9 cellular contexts compared by ENCODE assay signal in the genomic region with DNA sequence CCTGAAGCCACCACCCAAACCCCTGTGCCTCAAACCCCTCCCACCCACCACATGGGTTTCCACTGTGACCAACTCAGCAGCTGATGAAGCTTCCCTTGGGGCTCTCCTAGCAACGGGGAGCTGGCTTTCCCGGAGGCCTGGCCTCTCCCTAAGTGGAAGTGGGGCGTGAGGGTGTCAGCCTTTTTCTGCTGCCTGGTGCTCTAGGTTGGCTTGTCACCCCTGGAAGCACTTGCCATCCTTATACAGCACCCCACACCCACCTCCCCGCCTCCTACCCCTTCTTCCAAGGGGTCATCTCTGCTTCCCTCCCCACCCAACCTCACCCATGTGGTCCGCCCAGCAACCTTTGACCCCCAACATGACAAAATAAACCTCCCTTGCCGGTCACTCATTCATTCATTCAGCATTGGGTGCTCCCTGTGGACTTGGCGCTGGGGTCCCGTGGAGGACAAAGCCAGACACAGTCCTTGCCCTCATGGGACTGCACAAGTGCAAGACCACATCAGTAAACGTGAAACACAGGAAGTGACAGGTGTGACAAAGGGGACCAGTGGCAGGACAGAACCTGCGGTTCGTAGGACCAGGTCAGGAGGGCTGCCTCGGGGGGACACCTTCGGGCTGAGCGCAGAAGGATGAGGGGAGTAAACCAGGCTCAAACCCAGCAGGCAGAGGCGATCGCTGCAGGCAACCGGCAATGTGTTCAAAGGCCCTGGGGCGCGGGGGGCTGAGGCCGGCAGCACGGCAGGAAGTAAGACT.
DNase-seq lines count a peak whose midpoint lies in the region; ATAC-seq and TF ChIP-seq lines count a peak whose summit lies in the region.
"Had no signal": no experiment of that assay in that cellular context is flagged by ENCODE, and none has a peak within 500 bp of the region (broad histone marks: within the 10 kb centered on the region; RNA-seq: fewer than 3 reads in every experiment).

No MANE protein-coding gene starts in this region.

- H3K4me1 ChIP-seq in OCI-LY3 (ENCODE audit: low read length): peaks cover 20% of the 10 kb centered on the region
- peaks cover 37 to 83% (median 69%) of the 10 kb centered on the region in 4 donors for H3K4me1 ChIP-seq in esophagus muscularis mucosa
- H3K4me1 ChIP-seq in gastrocnemius medialis: peaks cover 41 to 54% of the 10 kb centered on the region in 2 donors

- WGBS in esophagus muscularis mucosa: 85% methylated on average over 19 of the region's 21 CpGs

- H3K27me3 ChIP-seq in OCI-LY3 (ENCODE audit: low read depth, low read length) (peaks cover 44% of the 10 kb centered on the region), esophagus muscularis mucosa (no peaks in the 10 kb centered on the region), gastrocnemius medialis (no peaks in the 10 kb centered on the region)

- no peak for TF ChIP-seq POLR2A in esophagus muscularis mucosa (IDR thresholded peaks at IDR 0.05; ENCODE audit: low read depth)
- no peak for TF ChIP-seq POLR2A in gastrocnemius medialis (IDR thresholded peaks at IDR 0.05)

- no peaks in the 10 kb centered on the region for H3K9me3 ChIP-seq in OCI-LY3 (ENCODE audit: insufficient read depth, low read length)
- no peaks in the 10 kb centered on the region for H3K9me3 ChIP-seq in esophagus muscularis mucosa
- no peaks in the 10 kb centered on the region for H3K9me3 ChIP-seq in gastrocnemius medialis
- H3K9me3 ChIP-seq: HAP-1 had no signal

- ATAC-seq in GM18502 (IDR thresholded peaks at IDR 0.05; ENCODE audit: poor library complexity, unreplicated experiment) (peak; percentile 2), gastrocnemius medialis (no peak), GM18909 (IDR thresholded peaks at IDR 0.05; ENCODE audit: poor library complexity, unreplicated experiment) (no peak)

- no peaks in the 10 kb centered on the region for H3K79me2 ChIP-seq in OCI-LY3 (ENCODE audit: low read length)

- TF ChIP-seq CTCF in OCI-LY3 (IDR thresholded peaks at IDR 0.05; ENCODE audit: low read depth, low read length) (no peak), esophagus muscularis mucosa (IDR thresholded peaks at IDR 0.05) (no peak), gastrocnemius medialis (IDR thresholded peaks at IDR 0.05 in 4 of 5, conservative IDR thresholded peaks at IDR 0.05 in 1 of 5) (no peak)

- no peak for TF ChIP-seq EP300 in esophagus muscularis mucosa (IDR thresholded peaks at IDR 0.05)

- H3K4me3 ChIP-seq in OCI-LY3 (ENCODE audit: low read length) (no peak overlapping the region), esophagus muscularis mucosa (no peak overlapping the region), gastrocnemius medialis (no peak overlapping the region)
- H3K4me3 ChIP-seq: HAP-1 had no signal

- H3K4me2 ChIP-seq in OCI-LY3 (ENCODE audit: low read length): peak overlapping the region; percentile 56

- no peak overlapping the region for H3K9ac ChIP-seq in OCI-LY3 (ENCODE audit: low read length)

- no peak overlapping the region for H3K27ac ChIP-seq in OCI-LY3 (ENCODE audit: low read length)
- H3K27ac ChIP-seq in esophagus muscularis mucosa (replicated peaks in 1 of 4): peak overlapping the region; percentile 90 to 96 (median 92)
- H3K27ac ChIP-seq in gastrocnemius medialis: peak overlapping the region; percentile 82 to 91 (median 88)

- H3K36me3 ChIP-seq in OCI-LY3 (replicated peaks; ENCODE audit: low read depth, low read length) (no peaks in the 10 kb centered on the region), esophagus muscularis mucosa (no peaks in the 10 kb centered on the region), gastrocnemius medialis (no peaks in the 10 kb centered on the region)

- in situ Hi-C loops in gastrocnemius medialis (cut with MboI; ENCODE audit: low sequenced_read_pairs in 4 of 4): loop anchor here in 2 of 4 donors (5.0 to 10.0 kb wide), 2 partner anchors 99 to 166 kb away; no protein-coding TSS in a partner anchor

- H4K20me1 ChIP-seq in OCI-LY3 (ENCODE audit: insufficient read depth, low read length): no peaks in the 10 kb centered on the region

- DNase-seq in esophagus muscularis mucosa (ENCODE audit: extremely low spot score): no peak
- DNase-seq in gastrocnemius medialis: no peak
- DNase-seq in inferior parietal cortex (ENCODE audit: extremely low spot score): no peak
- no peak for DNase-seq in DMS114 treated with DMSO at 0.1 percent for 48 hours (lab: John Stamatoyannopoulos, UW; ENCODE audit: unreplicated experiment)
- DNase-seq in HuH-7 (ENCODE audit: low spot score): no peak

- intact Hi-C loops in esophagus muscularis mucosa (cut with DNase I) (no loop called here), gastrocnemius medialis (cut with DNase I; ENCODE audit: low total_unique reads) (no loop called here)

- no peak overlapping the region for H2AFZ ChIP-seq in OCI-LY3 (ENCODE audit: low read depth, low read length)
